Comparison of ENCODE assay signal across 8 cellular contexts in genomic region chr4:3531306-3531886, GRCh38. TPM values are rescaled to one million over a fixed set of nuclear protein-coding genes. Genes with fewer than 3 reads are reported as not detected.
A peak's percentile ranks its signal among the peaks of the same experiment; 100 is the strongest.
DNase-seq lines count a peak whose midpoint lies in the region; ATAC-seq and TF ChIP-seq lines count a peak whose summit lies in the region.

No MANE protein-coding gene starts in this region.

- peaks cover 8% of the 10 kb centered on the region for H3K36me3 Mint-ChIP-seq in activated CD4-positive, alpha-beta memory T cell treated with anti-CD3 and anti-CD28 coated beads for 36 hours

- H3K27me3 Mint-ChIP-seq in activated CD4-positive, alpha-beta memory T cell treated with anti-CD3 and anti-CD28 coated beads for 36 hours = peaks cover 4% of the 10 kb centered on the region

- CTCF ChIA-PET in activated CD4-positive, alpha-beta memory T cell treated with anti-CD3 and anti-CD28 coated beads for 36 hours (lab: Charles Lee) = no interaction called here

- H3K9me3 ChIP-seq in heart right ventricle (no peaks in the 10 kb centered on the region), sigmoid colon (no peaks in the 10 kb centered on the region)

- TF ChIP-seq CTCF in heart right ventricle (IDR thresholded peaks at IDR 0.05) (no peak), sigmoid colon (IDR thresholded peaks at IDR 0.05) (no peak)

- H3K27me3 ChIP-seq in heart right ventricle (no peaks in the 10 kb centered on the region), sigmoid colon (no peaks in the 10 kb centered on the region)

- WGBS in heart right ventricle, 2 donors = 14 to 21% methylated on average over 18 of the region's 18 CpGs
- WGBS in sigmoid colon, 2 donors = 6 to 22% methylated on average over 18 of the region's 18 CpGs

- ATAC-seq in heart right ventricle = peak in 2 of 8 donors; percentile 0 to 3
- no peak for ATAC-seq in HG03457 (IDR thresholded peaks at IDR 0.05; ENCODE audit: unreplicated experiment)

- H3K4me3 ChIP-seq in heart right ventricle (peak overlapping the region; percentile 75 to 97 (median 84)), sigmoid colon (peak overlapping the region; percentile 67 to 97 (median 85))

- no peak for TF ChIP-seq POLR2A in sigmoid colon (IDR thresholded peaks at IDR 0.05)

- H3K4me1 ChIP-seq in heart right ventricle (peaks cover 4 to 47% (median 28%) of the 10 kb centered on the region in 9 donors), sigmoid colon (peaks cover 0 to 35% (median 29%) of the 10 kb centered on the region in 4 donors)

- intact Hi-C loops in activated CD4-positive, alpha-beta memory T cell treated with anti-CD3 and anti-CD28 coated beads for 36 hours (cut with micrococcal nuclease) = no loop called here
- intact Hi-C loops in heart right ventricle (cut with DNase I) = no loop called here
- intact Hi-C loops in sigmoid colon (cut with DNase I) = loop anchor here (10.0 kb wide), 1 partner anchor 423 kb away; no protein-coding TSS in a partner anchor

- POLR2A ChIA-PET in activated CD4-positive, alpha-beta memory T cell treated with anti-CD3 and anti-CD28 coated beads for 36 hours (lab: Charles Lee) = no interaction called here

- H3K27ac ChIP-seq in heart right ventricle (peak overlapping the region in 9 of 10 donors; percentile 49 to 91 (median 79)), sigmoid colon (peak overlapping the region in 2 of 4 donors; percentile 74 to 77)

- H3K9me3 Mint-ChIP-seq in activated CD4-positive, alpha-beta memory T cell treated with anti-CD3 and anti-CD28 coated beads for 36 hours = no peaks in the 10 kb centered on the region

- no peak for TF ChIP-seq EP300 in sigmoid colon (IDR thresholded peaks at IDR 0.05)

- peaks cover 30% of the 10 kb centered on the region for H3K4me1 Mint-ChIP-seq in activated CD4-positive, alpha-beta memory T cell treated with anti-CD3 and anti-CD28 coated beads for 36 hours (ENCODE audit: low read depth)

- peak; percentile 63 for DNase-seq in DMS53 (lab: John Stamatoyannopoulos, UW)
- no peak for DNase-seq in DMS53 treated with DMSO at 0.1 percent for 48 hours (lab: John Stamatoyannopoulos, UW; ENCODE audit: unreplicated experiment)
- DNase-seq in activated CD4-positive, alpha-beta memory T cell treated with anti-CD3 and anti-CD28 coated beads for 36 hours = no peak
- DNase-seq in heart right ventricle = no peak
- no peak for DNase-seq in sigmoid colon
- DNase-seq in DMS 273 treated with DMSO at 0.1 percent for 48 hours (lab: John Stamatoyannopoulos, UW) = no peak
- no peak for DNase-seq in HuH-7.5 (ENCODE audit: low spot score)

- H3K27ac Mint-ChIP-seq in activated CD4-positive, alpha-beta memory T cell treated with anti-CD3 and anti-CD28 coated beads for 36 hours = no peak overlapping the region

- H3K36me3 ChIP-seq in heart right ventricle (peaks cover 0 to 34% (median 0%) of the 10 kb centered on the region in 9 donors), sigmoid colon (peaks cover 0 to 5% (median 2%) of the 10 kb centered on the region in 4 donors)

- H3K4me3 Mint-ChIP-seq in activated CD4-positive, alpha-beta memory T cell treated with anti-CD3 and anti-CD28 coated beads for 36 hours = peak overlapping the region; percentile 100

RNA-seq across cellular contexts. Expression of gene LRPAP1, which starts 0.8 kb away (rescaled TPM):
- total RNA-seq in activated CD4-positive, alpha-beta memory T cell treated with anti-CD3 and anti-CD28 coated beads for 36 hours = 10 to 100 TPM; 54.6 to 55.9 TPM
- 100 to 1,000 TPM; 234 to 392 (median 345) TPM for total RNA-seq in heart right ventricle
- 100 to 1,000 TPM in 1 of 2 donors, 10 to 100 TPM in 1; 49.9 to 418 TPM for polyA plus RNA-seq in heart right ventricle
- 100 to 1,000 TPM in 2 of 4 donors, 10 to 100 TPM in 2; 85.3 to 127 (median 99.6) TPM for total RNA-seq in sigmoid colon
- 100 to 1,000 TPM in 1 of 3 donors, 10 to 100 TPM in 2; 25.2 to 123 (median 44.2) TPM for polyA plus RNA-seq in sigmoid colon
